Comparison of ENCODE assay signal across 12 cellular contexts in the genomic region with DNA sequence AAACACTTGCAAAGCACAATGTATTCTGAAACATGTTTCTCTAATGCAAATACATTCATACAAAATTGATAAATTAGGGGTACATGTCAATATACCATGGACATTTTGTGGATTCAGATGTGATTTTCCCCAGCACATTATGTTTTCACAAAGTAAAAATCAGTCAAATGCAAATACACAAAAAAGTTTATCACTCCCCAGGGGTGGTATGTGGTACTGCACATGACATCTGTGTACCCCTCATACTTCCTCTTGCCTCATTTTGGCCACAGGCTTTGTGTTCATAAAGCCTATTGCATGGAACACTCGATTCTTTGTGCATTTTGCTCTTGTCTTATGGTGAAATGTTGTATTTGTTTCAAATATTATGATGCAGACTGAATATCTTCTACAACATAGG.
A peak's percentile ranks its signal among the peaks of the same experiment; 100 is the strongest.
DNase-seq lines count a peak whose midpoint lies in the region; TF ChIP-seq lines count a peak whose summit lies in the region.
"Had no signal": no experiment of that assay in that cellular context is flagged by ENCODE, and none has a peak within 500 bp of the region (broad histone marks: within the 10 kb centered on the region; RNA-seq: fewer than 3 reads in every experiment).

No MANE protein-coding gene starts in this region.

- 32 to 61% methylated on average over 1 of the region's 1 CpG for WGBS in tibial nerve, 2 donors

- H3K4me1 ChIP-seq in tibial nerve: no peaks in the 10 kb centered on the region
- H3K4me1 ChIP-seq: heart right ventricle, uterus had no signal

- peak; percentile 29 for TF ChIP-seq CTCF in chondrocyte (IDR thresholded peaks at IDR 0.05)
- TF ChIP-seq CTCF in retinal pigment epithelial cell (conservative IDR thresholded peaks at IDR 0.05; ENCODE audit: low read depth, low read length): peak; percentile 14
- TF ChIP-seq CTCF in dorsolateral prefrontal cortex (IDR thresholded peaks at IDR 0.05 in 54 of 56, conservative IDR thresholded peaks at IDR 0.05 in 2 of 56; ENCODE audit: low read depth in 1 of 56, partially characterized antibody in 56 of 56): peak in 16 of 56 donors; percentile 8 to 50 (median 18)
- TF ChIP-seq CTCF in tibial nerve (IDR thresholded peaks at IDR 0.05): no peak

- H3K36me3 ChIP-seq in tibial nerve (no peaks in the 10 kb centered on the region), MG63 (no peaks in the 10 kb centered on the region)
- H3K36me3 ChIP-seq: heart right ventricle, uterus had no signal

- H3K4me3 ChIP-seq in retinal pigment epithelial cell (ENCODE audit: low read length) (no peak overlapping the region), dorsolateral prefrontal cortex (no peak overlapping the region), tibial nerve (no peak overlapping the region), MG63 (no peak overlapping the region)
- H3K4me3 ChIP-seq: heart right ventricle, uterus had no signal

- H3K27ac Mint-ChIP-seq in chondrocyte (ENCODE audit: unreplicated experiment): no peak overlapping the region

- intact Hi-C loops in dorsolateral prefrontal cortex (cut with DNase I): no loop called here

- no peaks in the 10 kb centered on the region for H3K36me3 Mint-ChIP-seq in chondrocyte (ENCODE audit: low read depth)

- no peak for TF ChIP-seq POLR2A in tibial nerve (IDR thresholded peaks at IDR 0.05)

- H3K27ac ChIP-seq in dorsolateral prefrontal cortex: no peak overlapping the region
- H3K27ac ChIP-seq in tibial nerve: no peak overlapping the region
- H3K27ac ChIP-seq: heart right ventricle, KMS-11, uterus had no signal

- H3K9me3 ChIP-seq in tibial nerve (no peaks in the 10 kb centered on the region), MG63 (no peaks in the 10 kb centered on the region)
- H3K9me3 ChIP-seq: heart right ventricle, uterus had no signal

- H3K4me1 Mint-ChIP-seq in chondrocyte (ENCODE audit: low read depth): no peaks in the 10 kb centered on the region

- no peaks in the 10 kb centered on the region for H3K27me3 Mint-ChIP-seq in chondrocyte (ENCODE audit: low read depth)

- H3K4me3 Mint-ChIP-seq in chondrocyte (ENCODE audit: unreplicated experiment): no peak overlapping the region

- no peak for TF ChIP-seq EP300 in tibial nerve (IDR thresholded peaks at IDR 0.05)

- no peaks in the 10 kb centered on the region for H3K27me3 ChIP-seq in dorsolateral prefrontal cortex
- H3K27me3 ChIP-seq in tibial nerve: no peaks in the 10 kb centered on the region
- H3K27me3 ChIP-seq in MG63: no peaks in the 10 kb centered on the region
- H3K27me3 ChIP-seq: heart right ventricle, uterus had no signal

- DNase-seq in NCI-H82 (lab: John Stamatoyannopoulos, UW): peak; percentile 1
- DNase-seq in NCI-H82 treated with DMSO at 0.1 percent for 48 hours (lab: John Stamatoyannopoulos, UW; ENCODE audit: unreplicated experiment): no peak
- DNase-seq in NAMALWA (ENCODE audit: low spot score): peak; percentile 33
- DNase-seq in chondrocyte (ENCODE audit: low spot score): no peak
- no peak for DNase-seq in retinal pigment epithelial cell (ENCODE audit: low read depth)
- DNase-seq in dorsolateral prefrontal cortex: no peak
- DNase-seq in tibial nerve (ENCODE audit: low spot score in 2 of 2): no peak
- no peak for DNase-seq in MG63
- DNase-seq: heart right ventricle, NCI-H2227 treated with DMSO at 0.1 percent for 48 hours, uterus had no signal

- peaks cover 6% of the 10 kb centered on the region for H3K9me3 Mint-ChIP-seq in chondrocyte (ENCODE audit: low read depth)

Comparison
In these comparisons a context has a peak if more than half of its experiments do, and no peak if none do; other contexts are left out.
1. DNase-seq: peak in NCI-H82 (single experiment) and NAMALWA (single experiment); none in NCI-H82 treated with DMSO at 0.1 percent for 48 hours (single experiment), chondrocyte (single experiment), retinal pigment epithelial cell (single experiment), dorsolateral prefrontal cortex (0 of 10), tibial nerve (0 of 2) and MG63 (single experiment).
2. CTCF ChIP-seq: peak in chondrocyte (single experiment) and retinal pigment epithelial cell (single experiment); none in tibial nerve (0 of 5).